In the genomic region with DNA sequence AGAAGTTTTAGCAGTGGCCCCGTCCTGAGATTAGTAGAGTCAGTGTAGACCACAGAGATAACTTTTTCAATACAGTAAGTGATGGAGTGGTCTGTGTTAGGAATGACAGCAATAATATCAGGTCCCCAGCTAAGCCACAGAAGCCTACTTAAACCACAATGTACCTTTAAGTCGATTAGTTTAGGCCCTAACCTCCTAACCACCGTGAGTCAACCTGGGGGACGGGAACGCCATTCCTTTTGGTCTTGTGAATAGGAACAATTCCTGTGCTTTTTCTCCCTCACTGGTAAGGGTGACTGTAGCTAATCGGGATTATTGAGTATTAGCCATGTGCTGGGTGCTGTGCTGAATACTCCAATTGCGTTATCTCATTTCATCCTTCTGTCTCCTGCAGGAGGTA, we compare ENCODE assay signal across 20 cellular contexts. TPM values are rescaled to one million over a fixed set of nuclear protein-coding genes. Genes with fewer than 3 reads are reported as not detected.
DNase-seq lines count a peak whose midpoint lies in the region; ATAC-seq and TF ChIP-seq lines count a peak whose summit lies in the region.
"Had no signal": no experiment of that assay in that cellular context is flagged by ENCODE, and none has a peak within 500 bp of the region (broad histone marks: within the 10 kb centered on the region; RNA-seq: fewer than 3 reads in every experiment).

No MANE protein-coding gene starts in this region.

- H3K9me3 ChIP-seq in SK-N-SH = no peaks in the 10 kb centered on the region
- H3K9me3 ChIP-seq in SJCRH30 (replicated peaks) = no peaks in the 10 kb centered on the region
- H3K9me3 ChIP-seq in gastrocnemius medialis = no peaks in the 10 kb centered on the region
- no peaks in the 10 kb centered on the region for H3K9me3 ChIP-seq in spleen
- H3K9me3 ChIP-seq in body of pancreas = no peaks in the 10 kb centered on the region
- H3K9me3 ChIP-seq: BLaER1 treated with 17β-estradiol and CSF1 and Interleukin-3, amounts not matched to agents 10 nM and 100 nM had no signal

- DNase-seq in SK-N-SH = no peak
- DNase-seq in SJCRH30 = peak; percentile 24 to 47
- DNase-seq in gastrocnemius medialis = no peak
- no peak for DNase-seq in spleen
- DNase-seq in body of pancreas = no peak
- DNase-seq in NCI-H1930 (lab: John Stamatoyannopoulos, UW) = no peak
- DNase-seq: 8988T; CD8-positive, alpha-beta T cell; DMS153; MM.1S; NCI-H1048; NCI-H1436; NCI-H187 treated with DMSO at 0.1 percent for 48 hours; NCI-H2227 treated with DMSO at 0.1 percent for 48 hours; NCI-H774 had no signal

- peaks cover 4% of the 10 kb centered on the region for H3F3A ChIP-seq in SK-N-SH (replicated peaks; ENCODE audit: insufficient read depth)

- 88% methylated on average over 7 of the region's 7 CpGs for WGBS in SK-N-SH (ENCODE audit: low lambda C conversion rate)
- 90 to 94% (median 92%) methylated on average over 7 of the region's 7 CpGs for WGBS in spleen, 5 donors
- 83 to 88% methylated on average over 7 of the region's 7 CpGs for WGBS in body of pancreas, 2 donors

- in situ Hi-C loops in gastrocnemius medialis (cut with MboI; ENCODE audit: low sequenced_read_pairs in 4 of 4) = no loop called here

- H3K4me3 ChIP-seq in SK-N-SH (ENCODE audit: low read depth in 2 of 2, low read length in 1 of 2) = no peak overlapping the region
- no peak overlapping the region for H3K4me3 ChIP-seq in SJCRH30
- H3K4me3 ChIP-seq in gastrocnemius medialis = no peak overlapping the region
- no peak overlapping the region for H3K4me3 ChIP-seq in spleen
- no peak overlapping the region for H3K4me3 ChIP-seq in body of pancreas
- H3K4me3 ChIP-seq: BLaER1 treated with 17β-estradiol and CSF1 and Interleukin-3, amounts not matched to agents 10 nM and 100 nM; SK-N-MC had no signal

- no peaks in the 10 kb centered on the region for H3K27me3 ChIP-seq in SK-N-SH (ENCODE audit: insufficient read depth)
- H3K27me3 ChIP-seq in SJCRH30 = no peaks in the 10 kb centered on the region
- no peaks in the 10 kb centered on the region for H3K27me3 ChIP-seq in gastrocnemius medialis
- H3K27me3 ChIP-seq in spleen (replicated peaks in 1 of 7) = no peaks in the 10 kb centered on the region
- H3K27me3 ChIP-seq in body of pancreas = no peaks in the 10 kb centered on the region
- H3K27me3 ChIP-seq: BLaER1 treated with 17β-estradiol and CSF1 and Interleukin-3, amounts not matched to agents 10 nM and 100 nM had no signal

- peak overlapping the region; percentile 1 for H3K27ac Mint-ChIP-seq in dendritic cell treated with granulocyte-macrophage colony-stimulating factor and Interleukin-4, amounts not matched to agents 40 ng/mL and 50 ng/mL, for 4 days
- H3K27ac Mint-ChIP-seq: CD8-positive, alpha-beta T cell had no signal

- ATAC-seq in SK-N-SH treated with all-trans-retinoic acid at 6 μM for 48 hours = no peak
- no peak for ATAC-seq in gastrocnemius medialis
- ATAC-seq in body of pancreas = no peak
- ATAC-seq: CD8-positive, alpha-beta T cell; Right ventricle myocardium inferior had no signal

- H3K27ac ChIP-seq in SK-N-SH (ENCODE audit: low read depth in 2 of 2, low read length in 1 of 2) (no peak overlapping the region), SJCRH30 (no peak overlapping the region; the same call in 1 of the 2 replicates), gastrocnemius medialis (peak overlapping the region; percentile 9 to 97 (median 58)), spleen (no peak overlapping the region), body of pancreas (no peak overlapping the region)
- H3K27ac ChIP-seq: BLaER1 treated with 17β-estradiol and CSF1 and Interleukin-3, amounts not matched to agents 10 nM and 100 nM; SK-N-MC had no signal

- H3K4me1 ChIP-seq in SK-N-SH (ENCODE audit: control insufficient read depth in 1 of 2, insufficient read depth in 2 of 2, low read depth in 1 of 2, low read length in 1 of 2) (peaks cover 0 to 25% of the 10 kb centered on the region in 2 experiments; a peak in 2 of 4 replicates), SJCRH30 (peaks cover 3% of the 10 kb centered on the region), gastrocnemius medialis (peaks cover 72 to 89% of the 10 kb centered on the region in 2 donors), spleen (peaks cover 19 to 100% (median 64%) of the 10 kb centered on the region in 6 donors), body of pancreas (peaks cover 31% of the 10 kb centered on the region)

- no peak overlapping the region for H3K4me3 Mint-ChIP-seq in dendritic cell treated with granulocyte-macrophage colony-stimulating factor and Interleukin-4, amounts not matched to agents 40 ng/mL and 50 ng/mL, for 4 days
- H3K4me3 Mint-ChIP-seq: CD8-positive, alpha-beta T cell had no signal

- H3K9me3 Mint-ChIP-seq in dendritic cell treated with granulocyte-macrophage colony-stimulating factor and Interleukin-4, amounts not matched to agents 40 ng/mL and 50 ng/mL, for 4 days = no peaks in the 10 kb centered on the region
- H3K9me3 Mint-ChIP-seq: CD8-positive, alpha-beta T cell had no signal

- H3K9me2 ChIP-seq in SK-N-SH = no peaks in the 10 kb centered on the region

- POLR2A ChIA-PET in SK-N-SH (lab: Yijun Ruan, JAX) = interaction anchor here (0.6 kb wide), 1 partner anchor 85 kb away, joined by 3 read pairs; no protein-coding TSS in a partner anchor

- CTCF ChIA-PET in SK-N-SH (lab: Yijun Ruan, JAX) = interaction anchor here (0.8 to 1.7 kb wide), 4 partner anchors 13 to 107 kb away, joined by 3 to 6 read pairs (median 4); no protein-coding TSS in a partner anchor

- H4K20me1 ChIP-seq in SK-N-SH (ENCODE audit: insufficient read depth) = no peaks in the 10 kb centered on the region; the same call in 1 of the 2 replicates

- no peak for TF ChIP-seq POLR2A in gastrocnemius medialis (IDR thresholded peaks at IDR 0.05)
- no peak for TF ChIP-seq POLR2A in spleen (IDR thresholded peaks at IDR 0.05)
- TF ChIP-seq POLR2A in body of pancreas (IDR thresholded peaks at IDR 0.05) = no peak

- TF ChIP-seq EP300 in SK-N-SH (IDR thresholded peaks at IDR 0.05; ENCODE audit: borderline replicate concordance in 1 of 2, low read depth in 1 of 2, low read length in 1 of 2) = no peak

- no peaks in the 10 kb centered on the region for H3K36me3 ChIP-seq in SK-N-SH (replicated peaks in 1 of 2; ENCODE audit: control insufficient read depth in 1 of 2, insufficient read depth in 2 of 2, low read length in 1 of 2)
- no peaks in the 10 kb centered on the region for H3K36me3 ChIP-seq in SJCRH30
- H3K36me3 ChIP-seq in gastrocnemius medialis = no peaks in the 10 kb centered on the region
- H3K36me3 ChIP-seq in spleen = no peaks in the 10 kb centered on the region
- H3K36me3 ChIP-seq in body of pancreas (replicated peaks in 1 of 2; ENCODE audit: insufficient read depth in 1 of 2, low read depth in 2 of 2) = no peaks in the 10 kb centered on the region

- H2AFZ ChIP-seq in SK-N-SH (ENCODE audit: low read depth) = no peak overlapping the region

- H3K79me2 ChIP-seq in SK-N-SH (ENCODE audit: insufficient read depth) = peaks cover 10% of the 10 kb centered on the region

- H3K36me3 Mint-ChIP-seq in dendritic cell treated with granulocyte-macrophage colony-stimulating factor and Interleukin-4, amounts not matched to agents 40 ng/mL and 50 ng/mL, for 4 days (ENCODE audit: low read depth) = peaks cover 30% of the 10 kb centered on the region

- H3K9ac ChIP-seq in SK-N-SH = no peak overlapping the region
- H3K9ac ChIP-seq: BLaER1 treated with 17β-estradiol and CSF1 and Interleukin-3, amounts not matched to agents 10 nM and 100 nM had no signal

- TF ChIP-seq CTCF in SK-N-SH (IDR thresholded peaks at IDR 0.05) = no peak
- no peak for TF ChIP-seq CTCF in gastrocnemius medialis (IDR thresholded peaks at IDR 0.05 in 4 of 5, conservative IDR thresholded peaks at IDR 0.05 in 1 of 5)
- TF ChIP-seq CTCF in spleen (IDR thresholded peaks at IDR 0.05 in 8 of 11, conservative IDR thresholded peaks at IDR 0.05 in 3 of 11) = no peak
- TF ChIP-seq CTCF in body of pancreas (IDR thresholded peaks at IDR 0.05) = no peak

- intact Hi-C loops in dendritic cell treated with granulocyte-macrophage colony-stimulating factor and Interleukin-4, amounts not matched to agents 40 ng/mL and 50 ng/mL, for 4 days (cut with micrococcal nuclease) = no loop called here
- intact Hi-C loops in gastrocnemius medialis (cut with DNase I; ENCODE audit: low total_unique reads) = no loop called here
- intact Hi-C loops in spleen (cut with DNase I; ENCODE audit: low total_unique reads) = no loop called here
- intact Hi-C loops in body of pancreas (cut with DNase I) = no loop called here

- no peak overlapping the region for H3K4me2 ChIP-seq in SK-N-SH

- peaks cover 77% of the 10 kb centered on the region for H3K4me1 Mint-ChIP-seq in dendritic cell treated with granulocyte-macrophage colony-stimulating factor and Interleukin-4, amounts not matched to agents 40 ng/mL and 50 ng/mL, for 4 days (ENCODE audit: low read depth)

- no peak for TF ChIP-seq RAD21 in SK-N-SH (IDR thresholded peaks at IDR 0.05; ENCODE audit: low read length)

- H3K27me3 Mint-ChIP-seq in dendritic cell treated with granulocyte-macrophage colony-stimulating factor and Interleukin-4, amounts not matched to agents 40 ng/mL and 50 ng/mL, for 4 days = no peaks in the 10 kb centered on the region

TF ChIP-seq in SK-N-SH, 30 proteins besides CTCF, POLR2A, EP300 and RAD21:
- 0 out of 2 replicates have a peak, but pooled peaks have one; percentile 11 for TF ChIP-seq GATA2 (CRISPR knock-in tag; IDR thresholded peaks at IDR 0.05)
- TF ChIP-seq USF1 (IDR thresholded peaks at IDR 0.05; ENCODE audit: borderline replicate concordance, low read depth) = no peak
TF ChIP-seq in SK-N-SH: peak in this region for 1.

TF ChIP-seq in SK-N-SH treated with all-trans-retinoic acid at 6 μM for 48 hours, 23 proteins besides CTCF, POLR2A, EP300 and RAD21 (continues in another document):
- TF ChIP-seq, protein P1, sequence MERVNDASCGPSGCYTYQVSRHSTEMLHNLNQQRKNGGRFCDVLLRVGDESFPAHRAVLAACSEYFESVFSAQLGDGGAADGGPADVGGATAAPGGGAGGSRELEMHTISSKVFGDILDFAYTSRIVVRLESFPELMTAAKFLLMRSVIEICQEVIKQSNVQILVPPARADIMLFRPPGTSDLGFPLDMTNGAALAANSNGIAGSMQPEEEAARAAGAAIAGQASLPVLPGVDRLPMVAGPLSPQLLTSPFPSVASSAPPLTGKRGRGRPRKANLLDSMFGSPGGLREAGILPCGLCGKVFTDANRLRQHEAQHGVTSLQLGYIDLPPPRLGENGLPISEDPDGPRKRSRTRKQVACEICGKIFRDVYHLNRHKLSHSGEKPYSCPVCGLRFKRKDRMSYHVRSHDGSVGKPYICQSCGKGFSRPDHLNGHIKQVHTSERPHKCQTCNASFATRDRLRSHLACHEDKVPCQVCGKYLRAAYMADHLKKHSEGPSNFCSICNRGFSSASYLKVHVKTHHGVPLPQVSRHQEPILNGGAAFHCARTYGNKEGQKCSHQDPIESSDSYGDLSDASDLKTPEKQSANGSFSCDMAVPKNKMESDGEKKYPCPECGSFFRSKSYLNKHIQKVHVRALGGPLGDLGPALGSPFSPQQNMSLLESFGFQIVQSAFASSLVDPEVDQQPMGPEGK (CRISPR knock-in tag; IDR thresholded peaks at IDR 0.05; ENCODE audit: borderline replicate concordance) = no peak

RNA-seq across cellular contexts. Expression of gene YPEL2, which starts 14.0 kb away (rescaled TPM):
- polyA plus RNA-seq in SK-N-SH (2012; rRNA removed) (3.2 and 5.5 TPM in 2 replicates), spleen (1 to 10 TPM; 6.7 to 9.1 (median 9.0) TPM)
- 4.7 and 5.4 TPM in 2 replicates for polyA plus RNA-seq in SK-N-SH (2012; cell fraction: cytosol; rRNA removed)
- polyA plus RNA-seq in SK-N-SH (2012; cell fraction: nucleus; rRNA removed) = 5.5 and 10.2 TPM in 2 replicates
- 1.6 and 1.8 TPM in 2 replicates for total RNA-seq in SJCRH30 (2014; rRNA removed; shearing (Covaris generic))
- total RNA-seq in gastrocnemius medialis (10 to 100 TPM; 18.9 to 27.4 (median 22.2) TPM), spleen (10 to 100 TPM; 24.6 to 45.6 (median 36.2) TPM), body of pancreas (10 to 100 TPM; 26.7 to 27.0 TPM)

Comparison
In these comparisons a context has a peak if more than half of its experiments do, and no peak if none do; other contexts are left out.
1. DNase-seq: peak in SJCRH30 (2 of 2); none in SK-N-SH (single experiment), gastrocnemius medialis (0 of 2), spleen (single experiment), body of pancreas (0 of 4) and NCI-H1930 (0 of 2).
2. H3K27ac ChIP-seq: peak in gastrocnemius medialis (4 of 4); none in SK-N-SH (0 of 2), SJCRH30 (single experiment), spleen (0 of 8) and body of pancreas (0 of 4).